8 cellular contexts compared by ENCODE assay signal in genomic region chr16:58462997-58463891, GRCh38. TPM values are rescaled to one million over a fixed set of nuclear protein-coding genes. Genes with fewer than 3 reads are reported as not detected.
DNase-seq lines count a peak whose midpoint lies in the region; ATAC-seq and TF ChIP-seq lines count a peak whose summit lies in the region.

No MANE protein-coding gene starts in this region.

- peaks cover 52% of the 10 kb centered on the region for H3K27me3 ChIP-seq in ACC112 (ENCODE audit: insufficient read depth, low read length)

- no peak overlapping the region for H2AFZ ChIP-seq in ACC112 (ENCODE audit: low read length, unreplicated experiment)

- DNase-seq in memory B cell (ENCODE audit: low spot score in 2 of 2) (peak in 1 of 2 donors; percentile 22), NCI-H446 treated with DMSO at 0.1 percent for 48 hours (lab: John Stamatoyannopoulos, UW) (no peak), NCI-H1694 (lab: John Stamatoyannopoulos, UW) (no peak), NCI-H2029 (lab: John Stamatoyannopoulos, UW) (no peak)
- no peak for DNase-seq in stimulated activated naive CD4-positive, alpha-beta T cell (lab: John Stamatoyannopoulos, UW)

- H3K4me1 ChIP-seq in ACC112 (ENCODE audit: control insufficient read depth, insufficient read depth, low read length, unreplicated experiment) = peaks cover 22% of the 10 kb centered on the region

- H3K27ac ChIP-seq in ACC112 (ENCODE audit: low read depth, low read length) = no peak overlapping the region

- peak overlapping the region; percentile 67 for H3K4me3 ChIP-seq in ACC112 (ENCODE audit: low read depth, low read length)

- ATAC-seq in HG02759 (IDR thresholded peaks at IDR 0.05; ENCODE audit: unreplicated experiment) = peak; percentile 34
- ATAC-seq in memory B cell (ENCODE audit: low read depth) = peak; percentile 52

- H3K36me3 ChIP-seq in ACC112 (ENCODE audit: insufficient read depth, low read length) = no peaks in the 10 kb centered on the region

- H3K36me3 Mint-ChIP-seq in brain (no peaks in the 10 kb centered on the region), memory B cell (no peaks in the 10 kb centered on the region)

- H3K27ac Mint-ChIP-seq in brain = peak overlapping the region in 1 of 5 experiments; percentile 67
- no peak overlapping the region for H3K27ac Mint-ChIP-seq in memory B cell

- H3K4me1 Mint-ChIP-seq in brain = peaks cover 19% of the 10 kb centered on the region
- peaks cover 7% of the 10 kb centered on the region for H3K4me1 Mint-ChIP-seq in memory B cell

- no peak for TF ChIP-seq CTCF in brain (conservative IDR thresholded peaks at IDR 0.05)

- H3K27me3 Mint-ChIP-seq in brain (peaks cover 72% of the 10 kb centered on the region), memory B cell (peaks cover 25% of the 10 kb centered on the region)

- no peaks in the 10 kb centered on the region for H3K79me2 ChIP-seq in ACC112 (ENCODE audit: control insufficient read depth, insufficient read depth, low read length, unreplicated experiment)

- H3K9me3 Mint-ChIP-seq in brain (peaks cover 0 to 3% (median 0%) of the 10 kb centered on the region in 5 experiments), memory B cell (no peaks in the 10 kb centered on the region)

- H3K4me3 Mint-ChIP-seq in brain (peak overlapping the region; percentile 64 to 94 (median 75)), memory B cell (peak overlapping the region; percentile 81)

RNA-seq across cellular contexts. Expression of gene NDRG4, which starts 36.7 kb away (rescaled TPM):
- polyA plus RNA-seq in brain (ENCODE audit: insufficient read depth, low read depth, low replicate concordance) = 288 TPM

RNA-seq across cellular contexts. Expression of gene SETD6, which starts 52.1 kb away (rescaled TPM):
- 8.6 TPM for polyA plus RNA-seq in brain (ENCODE audit: insufficient read depth, low read depth, low replicate concordance)
